1 cellular context compared by ENCODE assay signal in the genomic region with DNA sequence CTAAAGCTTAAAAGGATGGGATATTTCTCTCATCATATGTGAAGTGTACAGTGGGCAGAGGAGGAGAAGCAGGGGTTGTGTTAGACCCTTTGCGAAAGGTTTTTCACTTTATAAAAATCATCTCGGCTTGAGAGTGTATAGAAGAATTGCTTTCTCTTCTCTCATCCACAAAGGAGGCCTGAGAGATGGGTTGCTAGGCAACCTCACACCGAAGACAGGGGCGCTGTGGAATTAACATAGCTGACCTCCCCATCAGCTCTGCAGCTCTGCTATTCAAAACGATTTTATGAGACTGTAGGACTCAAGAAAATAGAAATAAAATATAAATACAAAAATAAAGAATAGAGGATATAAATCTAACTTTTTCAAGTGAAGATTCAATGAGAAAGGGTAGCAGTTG.
TF ChIP-seq lines count a peak whose summit lies in the region.

No MANE protein-coding gene starts in this region.

TF ChIP-seq in HepG2, 621 proteins besides CTCF, POLR2A, EP300 and RAD21 (continued from another document):
- TF ChIP-seq, protein P1, sequence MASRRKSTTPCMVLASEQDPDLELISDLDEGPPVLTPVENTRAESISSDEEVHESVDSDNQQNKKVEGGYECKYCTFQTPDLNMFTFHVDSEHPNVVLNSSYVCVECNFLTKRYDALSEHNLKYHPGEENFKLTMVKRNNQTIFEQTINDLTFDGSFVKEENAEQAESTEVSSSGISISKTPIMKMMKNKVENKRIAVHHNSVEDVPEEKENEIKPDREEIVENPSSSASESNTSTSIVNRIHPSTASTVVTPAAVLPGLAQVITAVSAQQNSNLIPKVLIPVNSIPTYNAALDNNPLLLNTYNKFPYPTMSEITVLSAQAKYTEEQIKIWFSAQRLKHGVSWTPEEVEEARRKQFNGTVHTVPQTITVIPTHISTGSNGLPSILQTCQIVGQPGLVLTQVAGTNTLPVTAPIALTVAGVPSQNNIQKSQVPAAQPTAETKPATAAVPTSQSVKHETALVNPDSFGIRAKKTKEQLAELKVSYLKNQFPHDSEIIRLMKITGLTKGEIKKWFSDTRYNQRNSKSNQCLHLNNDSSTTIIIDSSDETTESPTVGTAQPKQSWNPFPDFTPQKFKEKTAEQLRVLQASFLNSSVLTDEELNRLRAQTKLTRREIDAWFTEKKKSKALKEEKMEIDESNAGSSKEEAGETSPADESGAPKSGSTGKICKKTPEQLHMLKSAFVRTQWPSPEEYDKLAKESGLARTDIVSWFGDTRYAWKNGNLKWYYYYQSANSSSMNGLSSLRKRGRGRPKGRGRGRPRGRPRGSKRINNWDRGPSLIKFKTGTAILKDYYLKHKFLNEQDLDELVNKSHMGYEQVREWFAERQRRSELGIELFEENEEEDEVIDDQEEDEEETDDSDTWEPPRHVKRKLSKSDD (CRISPR knock-in tag; IDR thresholded peaks at IDR 0.05; ENCODE audit: low read depth), result no peak
- TF ChIP-seq FOXA1 (IDR thresholded peaks at IDR 0.05), result no peak
- TF ChIP-seq FOXA1 (CRISPR knock-in tag; IDR thresholded peaks at IDR 0.05), result no peak
- TF ChIP-seq CHD2 (IDR thresholded peaks at IDR 0.05; ENCODE audit: low read depth, low read length), result no peak
- no peak for TF ChIP-seq MAFF (IDR thresholded peaks at IDR 0.05; ENCODE audit: low read depth, low read length)
- TF ChIP-seq, protein P2, sequence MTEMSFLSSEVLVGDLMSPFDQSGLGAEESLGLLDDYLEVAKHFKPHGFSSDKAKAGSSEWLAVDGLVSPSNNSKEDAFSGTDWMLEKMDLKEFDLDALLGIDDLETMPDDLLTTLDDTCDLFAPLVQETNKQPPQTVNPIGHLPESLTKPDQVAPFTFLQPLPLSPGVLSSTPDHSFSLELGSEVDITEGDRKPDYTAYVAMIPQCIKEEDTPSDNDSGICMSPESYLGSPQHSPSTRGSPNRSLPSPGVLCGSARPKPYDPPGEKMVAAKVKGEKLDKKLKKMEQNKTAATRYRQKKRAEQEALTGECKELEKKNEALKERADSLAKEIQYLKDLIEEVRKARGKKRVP (CRISPR knock-in tag; IDR thresholded peaks at IDR 0.05), result no peak
- TF ChIP-seq KDM1A (CRISPR knock-in tag; IDR thresholded peaks at IDR 0.05), result no peak
- TF ChIP-seq ZSCAN31 (CRISPR knock-in tag; IDR thresholded peaks at IDR 0.05; ENCODE audit: low read depth), result no peak
- TF ChIP-seq MAF1 (CRISPR knock-in tag; IDR thresholded peaks at IDR 0.05; ENCODE audit: borderline replicate concordance), result no peak
